In the genomic region with DNA sequence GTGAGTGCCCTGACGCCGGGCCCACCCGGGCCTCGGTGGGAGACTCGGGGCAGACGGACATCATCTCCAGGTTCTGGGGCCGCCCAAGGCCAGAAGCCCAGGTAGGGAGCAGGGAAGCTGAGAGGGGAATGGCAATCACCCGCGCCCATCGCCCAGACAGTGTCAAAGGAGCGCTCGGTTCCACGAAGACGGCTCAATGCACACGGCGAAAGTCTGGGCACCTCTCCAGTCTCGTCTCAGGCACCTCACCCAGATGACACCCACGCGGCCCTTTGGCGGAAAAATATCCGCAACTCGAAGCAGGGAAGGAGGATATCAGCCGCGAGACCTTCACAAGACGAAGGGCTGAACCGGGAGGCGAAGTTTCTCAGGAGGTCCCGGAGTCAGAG, we compare ENCODE assay signal across 8 cellular contexts. TPM values are rescaled to one million over a fixed set of nuclear protein-coding genes. Genes with fewer than 3 reads are reported as not detected.
A peak's percentile ranks its signal among the peaks of the same experiment; 100 is the strongest.
DNase-seq lines count a peak whose midpoint lies in the region; ATAC-seq, FAIRE-seq and TF ChIP-seq lines count a peak whose summit lies in the region.

No MANE protein-coding gene starts in this region.

- peak; percentile 16 for DNase-seq in HK-2 (ENCODE audit: unreplicated experiment)
- peak in 1 of 2 donors; percentile 33 for DNase-seq in activated T-cell treated with anti-CD3 and anti-CD28 coated beads, Interleukin-2, amount 50 U/mL, for 72 hours
- peak; percentile 54 for DNase-seq in left ventricle myocardium inferior
- no peak for DNase-seq in sigmoid colon
- no peak for DNase-seq in NCI-H526 treated with DMSO at 0.1 percent for 48 hours (lab: John Stamatoyannopoulos, UW)
- DNase-seq in GM13977 (ENCODE audit: low spot score): no peak
- DNase-seq in GM12891 (ENCODE audit: insufficient read length, low spot score): no peak

- H3K9me3 Mint-ChIP-seq in activated T-cell treated with anti-CD3 and anti-CD28 coated beads, Interleukin-2, amount 50 U/mL, for 72 hours: no peaks in the 10 kb centered on the region

- peaks cover 61% of the 10 kb centered on the region for H3K4me1 ChIP-seq in left ventricle myocardium inferior
- peaks cover 0 to 62% (median 45%) of the 10 kb centered on the region in 4 donors for H3K4me1 ChIP-seq in sigmoid colon

- no peak for FAIRE-seq in GM12891 (lab: Jason Lieb, UNC)

- peak; percentile 40 to 47 for ATAC-seq in activated T-cell treated with anti-CD3 and anti-CD28 coated beads, Interleukin-2, amount 50 U/mL, for 72 hours (replicated peaks in 1 of 2)
- ATAC-seq in GM21360 (IDR thresholded peaks at IDR 0.05; ENCODE audit: unreplicated experiment): no peak

- WGBS in sigmoid colon, 2 donors: 5 to 7% methylated on average over 28 of the region's 28 CpGs

- H3K4me1 Mint-ChIP-seq in activated T-cell treated with anti-CD3 and anti-CD28 coated beads, Interleukin-2, amount 50 U/mL, for 72 hours (ENCODE audit: low read depth): peaks cover 15% of the 10 kb centered on the region

- intact Hi-C loops in left ventricle myocardium inferior (cut with micrococcal nuclease): loop anchor here (10.0 kb wide), 1 partner anchor 59 kb away; no protein-coding TSS in a partner anchor
- intact Hi-C loops in sigmoid colon (cut with DNase I): loop anchor here (5.0 to 10.0 kb wide), 2 partner anchors 157 to 391 kb away; partner anchors contain the start of gene PDE12

- peaks cover 3% of the 10 kb centered on the region for H3K27me3 ChIP-seq in left ventricle myocardium inferior (ENCODE audit: low read depth)
- no peaks in the 10 kb centered on the region for H3K27me3 ChIP-seq in sigmoid colon

- no peak for TF ChIP-seq EP300 in sigmoid colon (IDR thresholded peaks at IDR 0.05)

- H3K27ac ChIP-seq in left ventricle myocardium inferior (replicated peaks) (peak overlapping the region; percentile 74), sigmoid colon (peak overlapping the region; percentile 55 to 87 (median 78))

- no peaks in the 10 kb centered on the region for H3K9me3 ChIP-seq in left ventricle myocardium inferior (replicated peaks)
- no peaks in the 10 kb centered on the region for H3K9me3 ChIP-seq in sigmoid colon

- H3K27me3 Mint-ChIP-seq in activated T-cell treated with anti-CD3 and anti-CD28 coated beads, Interleukin-2, amount 50 U/mL, for 72 hours (ENCODE audit: low read depth): peaks cover 89% of the 10 kb centered on the region

- H3K36me3 ChIP-seq in left ventricle myocardium inferior: no peaks in the 10 kb centered on the region
- no peaks in the 10 kb centered on the region for H3K36me3 ChIP-seq in sigmoid colon

- H3K4me3 Mint-ChIP-seq in activated T-cell treated with anti-CD3 and anti-CD28 coated beads, Interleukin-2, amount 50 U/mL, for 72 hours: peak overlapping the region; percentile 92 to 93

- TF ChIP-seq POLR2A in sigmoid colon (IDR thresholded peaks at IDR 0.05) (no peak), GM12891 (IDR thresholded peaks at IDR 0.05; ENCODE audit: low read depth, low read length) (no peak)

- peak overlapping the region; percentile 97 for H3K4me3 ChIP-seq in left ventricle myocardium inferior
- H3K4me3 ChIP-seq in sigmoid colon: peak overlapping the region; percentile 63 to 83 (median 76)

- TF ChIP-seq CTCF in left ventricle myocardium inferior (IDR thresholded peaks at IDR 0.05; ENCODE audit: borderline replicate concordance) (no peak), sigmoid colon (IDR thresholded peaks at IDR 0.05) (no peak), GM13977 (IDR thresholded peaks at IDR 0.05; ENCODE audit: extremely low read depth, insufficient read depth, missing control alignments) (no peak)

- H3K36me3 Mint-ChIP-seq in activated T-cell treated with anti-CD3 and anti-CD28 coated beads, Interleukin-2, amount 50 U/mL, for 72 hours (ENCODE audit: insufficient read depth in 2 of 2): peaks cover 0 to 2% of the 10 kb centered on the region in 2 donors

- in situ Hi-C loops in GM13977 (cut with MboI; ENCODE audit: low pct_unique_long_range_greater_than_20kb, low sequenced_read_pairs, unreplicated experiment): no loop called here

- no peak overlapping the region for H3K27ac Mint-ChIP-seq in activated T-cell treated with anti-CD3 and anti-CD28 coated beads, Interleukin-2, amount 50 U/mL, for 72 hours

TF ChIP-seq in GM12891, 5 proteins besides CTCF, POLR2A, EP300 and RAD21:
- TF ChIP-seq PAX5 (IDR thresholded peaks at IDR 0.05; ENCODE audit: insufficient read depth, low read length, severe bottlenecking) (no peak), POU2F2 (IDR thresholded peaks at IDR 0.05; ENCODE audit: low read depth, low read length) (no peak), SPI1 (IDR thresholded peaks at IDR 0.05; ENCODE audit: low read depth, low read length) (no peak), POLR2AphosphoS5 (IDR thresholded peaks at IDR 0.05; ENCODE audit: low read depth, low read length) (no peak), TAF1 (IDR thresholded peaks at IDR 0.05; ENCODE audit: low read depth, low read length) (no peak)

RNA-seq across cellular contexts. Expression of gene IL17RD, which starts 0.9 kb away (rescaled TPM):
- total RNA-seq in activated T-cell treated with anti-CD3 and anti-CD28 coated beads, Interleukin-2, amount 50 U/mL, for 72 hours: under 1 TPM; 0.07 to 0.09 TPM
- total RNA-seq in left ventricle myocardium inferior: 9.6 TPM
- total RNA-seq in sigmoid colon: 10 to 100 TPM; 16.8 to 46.8 (median 20.6) TPM
- polyA plus RNA-seq in sigmoid colon: 1 to 10 TPM in 1 of 3 donors, under 1 TPM in 2; under 0.01 to 1.2 (median 0.60) TPM
- polyA plus RNA-seq in GM12891 (2012; ENCODE audit: low read depth, missing spikeins): 0.08 TPM

RNA-seq across cellular contexts. Expression of gene HESX1, which starts 35.6 kb away (rescaled TPM):
- under 1 TPM; 0.62 to 0.72 TPM for total RNA-seq in activated T-cell treated with anti-CD3 and anti-CD28 coated beads, Interleukin-2, amount 50 U/mL, for 72 hours
- 0.30 TPM for total RNA-seq in left ventricle myocardium inferior
- 1 to 10 TPM in 1 of 4 donors, under 1 TPM in 1, not detected in 2; 0.82 to 3.6 TPM for total RNA-seq in sigmoid colon
- polyA plus RNA-seq in sigmoid colon: 1 to 10 TPM in 1 of 3 donors, not detected in 2; 1.4 TPM
- polyA plus RNA-seq in GM12891 (2012; ENCODE audit: low read depth, missing spikeins): 3.5 TPM

Comparison
In these comparisons a context has a peak if more than half of its experiments do, and no peak if none do; other contexts are left out.
1. DNase-seq: peak in HK-2 (single experiment) and left ventricle myocardium inferior (single experiment); none in sigmoid colon (single experiment), NCI-H526 treated with DMSO at 0.1 percent for 48 hours (single experiment), GM13977 (single experiment) and GM12891 (single experiment).